8 cellular contexts compared by ENCODE assay signal in the genomic region with DNA sequence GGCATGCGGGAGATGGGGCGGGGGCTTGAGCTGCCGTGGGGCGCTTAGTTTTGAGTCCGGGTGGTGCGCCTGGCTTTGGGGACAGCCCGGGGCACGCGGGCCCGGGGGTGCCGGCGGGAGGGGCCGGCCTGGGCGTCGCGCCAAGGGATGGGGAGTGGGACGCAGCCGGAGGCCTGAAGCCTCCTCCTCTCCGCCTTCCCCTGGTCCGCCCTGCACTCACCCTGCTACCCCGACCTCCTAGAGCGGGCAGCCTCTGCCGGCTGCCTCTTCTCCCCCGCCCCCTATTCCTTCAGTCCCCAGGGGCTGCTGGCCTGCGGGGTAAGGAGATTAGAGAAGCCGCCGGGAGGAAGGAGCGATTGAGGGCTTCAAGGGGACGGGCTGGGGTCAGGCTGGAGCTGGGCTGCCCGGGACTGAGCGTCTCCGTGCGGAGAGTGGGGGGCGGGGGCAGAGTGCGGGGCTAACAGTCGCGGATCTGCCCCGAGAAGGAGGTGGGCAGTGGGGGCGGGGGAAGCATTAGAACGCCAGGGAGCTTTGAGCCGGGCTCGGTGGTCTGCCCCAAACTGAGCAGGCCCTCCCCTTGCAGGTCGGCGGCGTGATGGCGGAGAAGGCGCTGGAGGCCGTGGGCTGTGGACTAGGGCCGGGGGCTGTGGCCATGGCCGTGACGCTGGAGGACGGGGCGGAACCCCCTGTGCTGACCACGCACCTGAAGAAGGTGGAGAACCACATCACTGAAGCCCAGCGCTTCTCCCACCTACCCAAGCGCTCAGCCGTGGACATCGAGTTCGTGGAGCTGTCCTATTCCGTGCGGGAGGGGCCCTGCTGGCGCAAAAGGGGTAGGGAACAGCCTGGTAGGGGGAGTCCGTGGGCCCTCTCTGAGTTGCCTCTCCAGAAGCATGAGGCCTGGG. TPM values are rescaled to one million over a fixed set of nuclear protein-coding genes. Genes with fewer than 3 reads are reported as not detected.
DNase-seq lines count a peak whose midpoint lies in the region; ATAC-seq and TF ChIP-seq lines count a peak whose summit lies in the region.

No MANE protein-coding gene starts in this region.

- H3K27ac ChIP-seq in SK-N-MC (no peak overlapping the region), cardiac muscle cell (no peak overlapping the region)

- H3K9ac ChIP-seq in SK-N-MC (ENCODE audit: insufficient read length): no peak overlapping the region

- ATAC-seq in sciatic nerve (peak; percentile 12), HG03095 (IDR thresholded peaks at IDR 0.05; ENCODE audit: unreplicated experiment) (no peak)

- H3K4me3 ChIP-seq in H7 (ENCODE audit: insufficient read depth, low read depth, low read length) (peak overlapping the region; percentile 69), SK-N-MC (peak overlapping the region; percentile 79), cardiac muscle cell (peak overlapping the region; percentile 45)

- H3K27me3 ChIP-seq in H7 (ENCODE audit: control insufficient read depth, insufficient read depth, low read length) (peaks cover 40% of the 10 kb centered on the region), cardiac muscle cell (peaks cover 49% of the 10 kb centered on the region)

- H3K36me3 ChIP-seq in H7 (replicated peaks; ENCODE audit: control insufficient read depth, insufficient read depth, low read length) (no peaks in the 10 kb centered on the region), SK-N-MC (ENCODE audit: insufficient read depth, low read length) (no peaks in the 10 kb centered on the region), cardiac muscle cell (no peaks in the 10 kb centered on the region)

- intact Hi-C loops in sciatic nerve (cut with DNase I): no loop called here
- intact Hi-C loops in posterior vena cava (cut with DNase I): loop anchor here in 1 of 2 donors (10.0 kb wide), 1 partner anchor 45 kb away; no protein-coding TSS in a partner anchor

- no peaks in the 10 kb centered on the region for H3K4me1 ChIP-seq in cardiac muscle cell (ENCODE audit: low read depth)

- TF ChIP-seq CTCF in cardiac muscle cell (IDR thresholded peaks at IDR 0.05; ENCODE audit: low read depth, low read length): no peak

- H3K9me3 ChIP-seq in SK-N-MC (ENCODE audit: low read depth, low read length) (no peaks in the 10 kb centered on the region), cardiac muscle cell (ENCODE audit: low read depth) (no peaks in the 10 kb centered on the region)

- DNase-seq in H7 (peak; percentile 85), SK-N-MC (ENCODE audit: low read depth, low spot score) (no peak), cardiac muscle cell (ENCODE audit: low read depth in 1 of 2, low spot score in 1 of 2) (peak; percentile 21 to 36), sciatic nerve (ENCODE audit: low spot score) (no peak), kidney glomerular epithelial cell (lab: John Stamatoyannopoulos, UW) (no peak), posterior vena cava (ENCODE audit: low spot score) (no peak), NCI-H510A treated with DMSO at 0.1 percent for 48 hours (lab: John Stamatoyannopoulos, UW) (no peak)

RNA-seq across cellular contexts. Expression of gene ABCG4, which starts 0.8 kb away (rescaled TPM):
- 0.31 and 0.37 TPM in 2 replicates for total RNA-seq in H7 (2014; rRNA removed; shearing (Covaris generic))
- total RNA-seq in cardiac muscle cell (1.9 and 3.2 TPM in 2 replicates), sciatic nerve (not detected), posterior vena cava (under 1 TPM; 0.23 to 0.43 TPM)
- 2.4 and 5.6 TPM in 2 replicates for polyA plus RNA-seq in cardiac muscle cell

RNA-seq across cellular contexts. Expression of gene NLRX1, which starts 18.9 kb away (rescaled TPM):
- 34.0 and 44.0 TPM in 2 replicates for total RNA-seq in H7 (2014; rRNA removed; shearing (Covaris generic))
- total RNA-seq in cardiac muscle cell: 24.7 and 36.8 TPM in 2 replicates
- 16.1 and 25.5 TPM in 2 replicates for polyA plus RNA-seq in cardiac muscle cell
- 13.9 TPM for total RNA-seq in sciatic nerve
- total RNA-seq in posterior vena cava: 10 to 100 TPM; 14.9 to 23.9 TPM

RNA-seq across cellular contexts. Expression of gene HINFP, which starts 28.2 kb away (rescaled TPM):
- total RNA-seq in H7 (2014; rRNA removed; shearing (Covaris generic)): 21.2 and 33.2 TPM in 2 replicates
- total RNA-seq in cardiac muscle cell (21.6 and 28.2 TPM in 2 replicates), sciatic nerve (30.4 TPM), posterior vena cava (10 to 100 TPM; 10.8 to 13.4 TPM)
- 33.2 and 34.1 TPM in 2 replicates for polyA plus RNA-seq in cardiac muscle cell

RNA-seq across cellular contexts. Expression of gene NHERF4, which starts 35.7 kb away (rescaled TPM):
- total RNA-seq in H7 (2014; rRNA removed; shearing (Covaris generic)): not detected in 2 replicates
- total RNA-seq in cardiac muscle cell (0.18 and 0.69 TPM in 2 replicates), sciatic nerve (0.62 TPM), posterior vena cava (under 1 TPM in 1 of 2 donors, not detected in 1; 0.14 TPM)
- polyA plus RNA-seq in cardiac muscle cell: 0.17 and 0.29 TPM in 2 replicates

RNA-seq across cellular contexts. Expression of gene C2CD2L, which starts 42.5 kb away (rescaled TPM):
- 4.8 and 7.0 TPM in 2 replicates for total RNA-seq in H7 (2014; rRNA removed; shearing (Covaris generic))
- total RNA-seq in cardiac muscle cell: 16.4 and 20.8 TPM in 2 replicates
- 11.1 and 14.8 TPM in 2 replicates for polyA plus RNA-seq in cardiac muscle cell
- total RNA-seq in sciatic nerve: 12.1 TPM
- 1 to 10 TPM; 7.4 to 8.5 TPM for total RNA-seq in posterior vena cava

Comparison
In these comparisons a context has a peak if more than half of its experiments do, and no peak if none do; other contexts are left out.
1. DNase-seq: peak in H7 (single experiment) and cardiac muscle cell (2 of 2); none in SK-N-MC (single experiment), sciatic nerve (single experiment), kidney glomerular epithelial cell (single experiment), posterior vena cava (single experiment) and NCI-H510A treated with DMSO at 0.1 percent for 48 hours (single experiment).
2. Peak in every context shown above with its lines, with median percentiles within 50 percentile points of each other: H3K4me3 ChIP-seq.